Comparison of ENCODE assay signal across 8 cellular contexts in genomic region chr11:67022341-67022933, GRCh38. TPM values are rescaled to one million over a fixed set of nuclear protein-coding genes. Genes with fewer than 3 reads are reported as not detected.
DNase-seq lines count a peak whose midpoint lies in the region; TF ChIP-seq lines count a peak whose summit lies in the region.

No MANE protein-coding gene starts in this region.

- H3K36me3 ChIP-seq in MM.1S (replicated peaks; ENCODE audit: insufficient read depth, low read length), result no peaks in the 10 kb centered on the region

- no peaks in the 10 kb centered on the region for H4K20me1 ChIP-seq in MM.1S (ENCODE audit: insufficient read depth, low read length)

- peaks cover 17% of the 10 kb centered on the region for H3K4me1 ChIP-seq in MM.1S (ENCODE audit: low read length)

- TF ChIP-seq CTCF in endothelial cell (IDR thresholded peaks at IDR 0.05; ENCODE audit: unreplicated experiment), result no peak
- TF ChIP-seq CTCF in MM.1S (IDR thresholded peaks at IDR 0.05; ENCODE audit: low read length), result no peak

- H3K36me3 Mint-ChIP-seq in endothelial cell (ENCODE audit: low read depth, unreplicated experiment), result peaks cover 3% of the 10 kb centered on the region

- no peaks in the 10 kb centered on the region for H3K9me2 ChIP-seq in MM.1S (replicated peaks; ENCODE audit: insufficient read depth, low read length)

- no peaks in the 10 kb centered on the region for H3F3A ChIP-seq in MM.1S (ENCODE audit: insufficient read depth, low read length)

- no peak overlapping the region for H3K9ac ChIP-seq in MM.1S (ENCODE audit: low read length)

- H3K4me3 ChIP-seq in MM.1S (ENCODE audit: low read length), result no peak overlapping the region

- H2AFZ ChIP-seq in MM.1S (ENCODE audit: low read length), result no peak overlapping the region

- no peaks in the 10 kb centered on the region for H3K9me3 ChIP-seq in MM.1S (replicated peaks; ENCODE audit: insufficient read depth, low read length)

- H3K4me2 ChIP-seq in MM.1S (ENCODE audit: low read depth, low read length), result no peak overlapping the region

- H3K79me2 ChIP-seq in MM.1S (ENCODE audit: low read length), result no peaks in the 10 kb centered on the region

- DNase-seq in EL, result peak; percentile 74
- peak; percentile 20 for DNase-seq in NCI-H345 treated with DMSO at 0.1 percent for 48 hours (lab: John Stamatoyannopoulos, UW; ENCODE audit: unreplicated experiment)
- no peak for DNase-seq in endothelial cell (ENCODE audit: low spot score)
- peak; percentile 27 for DNase-seq in non-pigmented ciliary epithelial cell (ENCODE audit: low read depth)
- DNase-seq in stimulated activated CD4-positive, alpha-beta T cell treated with anti-CD3 and anti-CD28 coated beads, Interleukin-2, amount 100 ng/mL, for 24 hours, result no peak
- no peak for DNase-seq in NCI-H510A treated with DMSO at 0.1 percent for 48 hours (lab: John Stamatoyannopoulos, UW)
- no peak for DNase-seq in MM.1S
- no peak for DNase-seq in NOMO-1 treated with DMSO at 0.1 percent for 48 hours (lab: John Stamatoyannopoulos, UW; ENCODE audit: unreplicated experiment)

- H3K27me3 Mint-ChIP-seq in endothelial cell (ENCODE audit: unreplicated experiment), result peaks cover 17% of the 10 kb centered on the region

- no peak overlapping the region for H3K27ac ChIP-seq in MM.1S (ENCODE audit: low read length)

- H3K4me1 Mint-ChIP-seq in endothelial cell (ENCODE audit: unreplicated experiment), result peaks cover 5% of the 10 kb centered on the region

- no peaks in the 10 kb centered on the region for H3K9me3 Mint-ChIP-seq in endothelial cell (ENCODE audit: unreplicated experiment)

- H3K27ac Mint-ChIP-seq in endothelial cell (ENCODE audit: unreplicated experiment), result no peak overlapping the region

- peak overlapping the region; percentile 80 for H3K4me3 Mint-ChIP-seq in endothelial cell (ENCODE audit: unreplicated experiment)

- peaks cover 55% of the 10 kb centered on the region for H3K27me3 ChIP-seq in MM.1S (replicated peaks; ENCODE audit: insufficient read depth, low read length)

RNA-seq across cellular contexts. Expression of gene SYT12, which starts 0.5 kb away (rescaled TPM):
- total RNA-seq in endothelial cell (ENCODE audit: unreplicated experiment), result 0.82 TPM

RNA-seq across cellular contexts. Expression of gene RHOD, which starts 34.2 kb away (rescaled TPM):
- 10.5 TPM for total RNA-seq in endothelial cell (ENCODE audit: unreplicated experiment)

RNA-seq across cellular contexts. Expression of gene C11orf86, which starts 47.3 kb away (rescaled TPM):
- total RNA-seq in endothelial cell (ENCODE audit: unreplicated experiment), result not detected

Comparison
In these comparisons a context has a peak if more than half of its experiments do, and no peak if none do; other contexts are left out.
1. DNase-seq: peak in EL (single experiment), NCI-H345 treated with DMSO at 0.1 percent for 48 hours (single experiment) and non-pigmented ciliary epithelial cell (single experiment); none in endothelial cell (single experiment), stimulated activated CD4-positive, alpha-beta T cell treated with anti-CD3 and anti-CD28 coated beads, Interleukin-2, amount 100 ng/mL, for 24 hours (0 of 2), NCI-H510A treated with DMSO at 0.1 percent for 48 hours (single experiment), MM.1S (single experiment) and NOMO-1 treated with DMSO at 0.1 percent for 48 hours (single experiment).